8 cellular contexts compared by ENCODE assay signal in genomic region chr11:18115360-18116127, GRCh38. TPM values are rescaled to one million over a fixed set of nuclear protein-coding genes. Genes with fewer than 3 reads are reported as not detected.
DNase-seq lines count a peak whose midpoint lies in the region; ATAC-seq and TF ChIP-seq lines count a peak whose summit lies in the region.

No MANE protein-coding gene starts in this region.

- H3K9me3 Mint-ChIP-seq in CD14-positive monocyte = no peaks in the 10 kb centered on the region
- H3K9me3 Mint-ChIP-seq in activated CD4-positive, alpha-beta memory T cell treated with anti-CD3 and anti-CD28 coated beads for 36 hours = no peaks in the 10 kb centered on the region

- H3K9me3 ChIP-seq in effector memory CD4-positive, alpha-beta T cell (ENCODE audit: control insufficient read depth, low read length) = no peaks in the 10 kb centered on the region

- peak overlapping the region in 1 of 7 donors; percentile 33 for H3K27ac Mint-ChIP-seq in CD14-positive monocyte
- H3K27ac Mint-ChIP-seq in activated CD4-positive, alpha-beta memory T cell treated with anti-CD3 and anti-CD28 coated beads for 36 hours = no peak overlapping the region

- DNase-seq in CD14-positive monocyte (ENCODE audit: low spot score) (peak; percentile 56), GM19240 (ENCODE audit: insufficient read length, low spot score) (peak; percentile 78), NCI-H748 treated with DMSO at 0.1 percent for 48 hours (lab: John Stamatoyannopoulos, UW) (peak; percentile 63), midbrain (lab: John Stamatoyannopoulos, UW) (peak; percentile 68)
- DNase-seq in activated CD4-positive, alpha-beta memory T cell treated with anti-CD3 and anti-CD28 coated beads for 36 hours = peak; percentile 70
- DNase-seq in effector memory CD4-positive, alpha-beta T cell = peak; percentile 23 to 57 (median 40)
- peak; percentile 16 to 27 for DNase-seq in stimulated activated CD8-positive, alpha-beta memory T cell treated with anti-CD3 and anti-CD28 coated beads, Interleukin-4, amount 100 ng/mL, for 4 hours (ENCODE audit: low read depth in 2 of 2, low spot score in 1 of 2)

- H3K4me1 ChIP-seq in effector memory CD4-positive, alpha-beta T cell (ENCODE audit: control insufficient read depth, insufficient read depth, low read length, poor library complexity, severe bottlenecking) = no peaks in the 10 kb centered on the region

- H3K4me3 ChIP-seq in effector memory CD4-positive, alpha-beta T cell (ENCODE audit: insufficient read depth, low read depth, low read length, poor library complexity, severe bottlenecking) = no peak overlapping the region

- H3K27ac ChIP-seq in effector memory CD4-positive, alpha-beta T cell (ENCODE audit: insufficient read depth, low read length, poor library complexity, severe bottlenecking) = no peak overlapping the region

- peak; percentile 78 for ATAC-seq in HG03521 (IDR thresholded peaks at IDR 0.05; ENCODE audit: unreplicated experiment)

- H3K4me1 Mint-ChIP-seq in CD14-positive monocyte = peaks cover 3% of the 10 kb centered on the region
- no peaks in the 10 kb centered on the region for H3K4me1 Mint-ChIP-seq in activated CD4-positive, alpha-beta memory T cell treated with anti-CD3 and anti-CD28 coated beads for 36 hours (ENCODE audit: low read depth)

- H3K27me3 Mint-ChIP-seq in CD14-positive monocyte (ENCODE audit: low read depth in 3 of 3) = peaks cover 11 to 31% (median 11%) of the 10 kb centered on the region in 3 donors
- H3K27me3 Mint-ChIP-seq in activated CD4-positive, alpha-beta memory T cell treated with anti-CD3 and anti-CD28 coated beads for 36 hours = peaks cover 10% of the 10 kb centered on the region

- no peaks in the 10 kb centered on the region for H3K27me3 ChIP-seq in effector memory CD4-positive, alpha-beta T cell (replicated peaks; ENCODE audit: control insufficient read depth, insufficient read depth, low read length, poor library complexity, severe bottlenecking)

- TF ChIP-seq CTCF in CD14-positive monocyte (IDR thresholded peaks at IDR 0.05) = peak; percentile 92

- H3K4me3 Mint-ChIP-seq in CD14-positive monocyte = peak overlapping the region in 1 of 2 donors; percentile 40
- no peak overlapping the region for H3K4me3 Mint-ChIP-seq in activated CD4-positive, alpha-beta memory T cell treated with anti-CD3 and anti-CD28 coated beads for 36 hours

- POLR2A ChIA-PET in activated CD4-positive, alpha-beta memory T cell treated with anti-CD3 and anti-CD28 coated beads for 36 hours (lab: Charles Lee) = interaction anchor here (0.5 kb wide), 1 partner anchor 11 kb away, joined by 3 read pairs; no protein-coding TSS in a partner anchor

- CTCF ChIA-PET in activated CD4-positive, alpha-beta memory T cell treated with anti-CD3 and anti-CD28 coated beads for 36 hours (lab: Charles Lee) = interaction anchor here (0.5 to 2.7 kb wide), 56 partner anchors 8 to 810 kb away, joined by 3 to 36 read pairs (median 4); partner anchors contain the start of genes IGSF22, SAAL1 and SPTY2D1

- intact Hi-C loops in CD14-positive monocyte (cut with micrococcal nuclease) = loop anchor here in 1 of 2 donors (5.0 kb wide), 1 partner anchor 617 kb away; no protein-coding TSS in a partner anchor
- intact Hi-C loops in activated CD4-positive, alpha-beta memory T cell treated with anti-CD3 and anti-CD28 coated beads for 36 hours (cut with micrococcal nuclease) = loop anchor here (1.0 to 10.0 kb wide), 5 partner anchors 89 to 687 kb away; no protein-coding TSS in a partner anchor

- no peaks in the 10 kb centered on the region for H3K36me3 Mint-ChIP-seq in CD14-positive monocyte
- no peaks in the 10 kb centered on the region for H3K36me3 Mint-ChIP-seq in activated CD4-positive, alpha-beta memory T cell treated with anti-CD3 and anti-CD28 coated beads for 36 hours

- no peaks in the 10 kb centered on the region for H3K36me3 ChIP-seq in effector memory CD4-positive, alpha-beta T cell (ENCODE audit: control insufficient read depth, insufficient read depth, low read length)

RNA-seq across cellular contexts. Expression of gene SAAL1, which starts 9.7 kb away (rescaled TPM):
- polyA plus RNA-seq in CD14-positive monocyte = 10 to 100 TPM in 1 of 2 donors, 1 to 10 TPM in 1; 7.6 to 10.2 TPM
- total RNA-seq in activated CD4-positive, alpha-beta memory T cell treated with anti-CD3 and anti-CD28 coated beads for 36 hours = 10 to 100 TPM; 32.1 to 34.3 TPM

RNA-seq across cellular contexts. Expression of gene MRGPRX3, which starts 16.8 kb away (rescaled TPM):
- not detected for polyA plus RNA-seq in CD14-positive monocyte
- not detected for total RNA-seq in activated CD4-positive, alpha-beta memory T cell treated with anti-CD3 and anti-CD28 coated beads for 36 hours

RNA-seq across cellular contexts. Expression of gene MRGPRX4, which starts 57.1 kb away (rescaled TPM):
- not detected for polyA plus RNA-seq in CD14-positive monocyte
- not detected for total RNA-seq in activated CD4-positive, alpha-beta memory T cell treated with anti-CD3 and anti-CD28 coated beads for 36 hours

Comparison
In these comparisons a context has a peak if more than half of its experiments do, and no peak if none do; other contexts are left out.
1. DNase-seq: peak in every context shown above with its lines; median percentile 78 in GM19240; 70 in activated CD4-positive, alpha-beta memory T cell treated with anti-CD3 and anti-CD28 coated beads for 36 hours; 68 in midbrain; 63 in NCI-H748 treated with DMSO at 0.1 percent for 48 hours; 56 in CD14-positive monocyte; 40 in effector memory CD4-positive, alpha-beta T cell; 22 in stimulated activated CD8-positive, alpha-beta memory T cell treated with anti-CD3 and anti-CD28 coated beads, Interleukin-4, amount 100 ng/mL, for 4 hours.